6 cellular contexts compared by ENCODE assay signal in the genomic region with DNA sequence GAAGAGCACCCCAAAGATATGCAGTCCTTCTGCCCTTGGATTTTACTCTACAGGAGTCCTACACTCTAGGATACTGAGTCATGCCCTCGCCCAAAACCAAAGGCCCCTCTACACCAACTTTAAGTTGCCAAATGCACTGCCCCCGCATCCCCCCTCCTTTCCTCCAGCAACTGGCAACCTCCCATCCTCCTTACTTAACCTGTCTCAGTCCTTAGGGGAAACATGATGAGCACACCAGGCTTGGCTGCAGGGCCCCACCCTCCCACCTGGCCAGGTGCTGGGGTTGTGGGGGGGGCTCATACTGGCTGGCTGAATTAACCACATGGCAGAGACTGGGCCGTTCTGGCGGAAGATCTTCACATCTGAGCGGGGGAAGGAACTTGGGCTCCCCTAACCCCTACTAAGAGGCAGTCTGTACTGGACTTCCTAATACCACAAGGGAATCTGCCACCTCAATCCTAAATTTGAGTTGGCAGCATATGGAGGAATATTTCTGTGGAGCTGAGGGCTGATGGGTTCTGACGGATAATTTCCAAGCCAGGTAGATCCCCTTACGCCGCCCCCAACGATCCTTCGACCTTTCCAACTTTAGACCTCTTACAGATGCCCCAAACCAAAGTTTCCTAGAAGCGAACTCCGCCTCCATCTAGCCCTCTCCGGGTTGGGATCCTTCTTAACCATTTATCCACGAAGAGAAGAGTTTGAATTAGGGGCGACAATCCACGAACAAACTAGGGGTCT. TPM values are rescaled to one million over a fixed set of nuclear protein-coding genes. Genes with fewer than 3 reads are reported as not detected.
DNase-seq lines count a peak whose midpoint lies in the region; ATAC-seq and TF ChIP-seq lines count a peak whose summit lies in the region.

No MANE protein-coding gene starts in this region.

- H3K4me1 ChIP-seq in duodenal mucosa (ENCODE audit: control insufficient read depth in 1 of 2, insufficient read depth in 2 of 2, low read length in 2 of 2) (peaks cover 49 to 62% of the 10 kb centered on the region in 2 donors), psoas muscle (peaks cover 53% of the 10 kb centered on the region)

- intact Hi-C loops in psoas muscle (cut with DNase I), result loop anchor here in 1 of 2 donors (2.0 kb wide), 1 partner anchor 16 kb away; a partner anchor contains a TSS

- H3K27me3 ChIP-seq in duodenal mucosa (ENCODE audit: control insufficient read depth in 1 of 2, insufficient read depth in 2 of 2, low read length in 2 of 2) (no peaks in the 10 kb centered on the region), psoas muscle (ENCODE audit: insufficient read depth in 3 of 3, low read length in 2 of 3) (no peaks in the 10 kb centered on the region)

- DNase-seq in EL (peak; percentile 62), NCI-H774 (lab: John Stamatoyannopoulos, UW) (peak; percentile 51), psoas muscle (peak in 1 of 2 donors; percentile 45), NOMO-1 treated with DMSO at 0.1 percent for 48 hours (lab: John Stamatoyannopoulos, UW; ENCODE audit: unreplicated experiment) (no peak)

- H3K27ac ChIP-seq in duodenal mucosa (ENCODE audit: low read depth, low read length) (peak overlapping the region; percentile 95), psoas muscle (peak overlapping the region; percentile 98)

- ATAC-seq in psoas muscle, result no peak
- no peak for ATAC-seq in HG03439 (IDR thresholded peaks at IDR 0.05; ENCODE audit: unreplicated experiment)

- no peak for TF ChIP-seq CTCF in psoas muscle (IDR thresholded peaks at IDR 0.05)

- H3K4me3 ChIP-seq in duodenal mucosa (ENCODE audit: low read depth in 1 of 2, low read length in 2 of 2) (peak overlapping the region; percentile 93 to 94), psoas muscle (peak overlapping the region; percentile 96)

- H3K9ac ChIP-seq in duodenal mucosa (ENCODE audit: low read depth in 1 of 2, low read length in 2 of 2), result peak overlapping the region; percentile 85 to 95

- H3K36me3 ChIP-seq in duodenal mucosa (ENCODE audit: control insufficient read depth in 1 of 2, insufficient read depth in 2 of 2, low read length in 2 of 2), result peaks cover 0 to 5% of the 10 kb centered on the region in 2 donors
- peaks cover 0 to 2% of the 10 kb centered on the region in 2 donors for H3K36me3 ChIP-seq in psoas muscle (ENCODE audit: insufficient read depth in 1 of 2, low read depth in 1 of 2)

- WGBS in psoas muscle, 3 donors, result 0 to 3% (median 1%) methylated on average over 16 of the region's 16 CpGs

- peaks cover 0 to 1% of the 10 kb centered on the region in 2 donors for H3K9me3 ChIP-seq in duodenal mucosa (ENCODE audit: control insufficient read depth in 1 of 2, low read length in 2 of 2)
- no peaks in the 10 kb centered on the region for H3K9me3 ChIP-seq in psoas muscle

RNA-seq across cellular contexts. Expression of a gene that starts 1.1 kb away (rescaled TPM):
- 100 to 1,000 TPM; 164 to 240 (median 208) TPM for total RNA-seq in psoas muscle
- 100 to 1,000 TPM; 161 to 367 (median 163) TPM for polyA plus RNA-seq in psoas muscle

RNA-seq across cellular contexts. Expression of a gene that starts 9.5 kb away (rescaled TPM):
- total RNA-seq in psoas muscle, result 100 to 1,000 TPM in 2 of 4 donors, 10 to 100 TPM in 2; 86.1 to 137 (median 99.8) TPM
- 100 to 1,000 TPM; 140 to 174 (median 146) TPM for polyA plus RNA-seq in psoas muscle

RNA-seq across cellular contexts. Expression of a gene that starts 17.0 kb away (rescaled TPM):
- total RNA-seq in psoas muscle, result 10 to 100 TPM; 43.7 to 69.3 (median 64.0) TPM
- polyA plus RNA-seq in psoas muscle, result 100 to 1,000 TPM in 1 of 3 donors, 10 to 100 TPM in 2; 46.8 to 107 (median 72.0) TPM

RNA-seq across cellular contexts. Expression of a gene that starts 21.8 kb away (rescaled TPM):
- 10 to 100 TPM in 3 of 4 donors, 1 to 10 TPM in 1; 7.4 to 19.8 (median 16.5) TPM for total RNA-seq in psoas muscle
- polyA plus RNA-seq in psoas muscle, result 10 to 100 TPM in 2 of 3 donors, 1 to 10 TPM in 1; 7.6 to 20.4 (median 20.2) TPM

RNA-seq across cellular contexts. Expression of a gene that starts 22.1 kb away (rescaled TPM):
- total RNA-seq in psoas muscle, result 10 to 100 TPM; 18.5 to 32.1 (median 28.5) TPM
- polyA plus RNA-seq in psoas muscle, result 10 to 100 TPM; 22.1 to 31.5 (median 27.0) TPM
